Comparison of ENCODE assay signal across 8 cellular contexts in genomic region chr5:150357326-150358260, GRCh38.
DNase-seq lines count a peak whose midpoint lies in the region; ATAC-seq and TF ChIP-seq lines count a peak whose summit lies in the region.

TSS of gene TCOF1 (plus strand) at chr5:150357697. CDS start at chr5:150357747, 50 bp downstream.

- ATAC-seq in GM19035 (IDR thresholded peaks at IDR 0.05; ENCODE audit: unreplicated experiment) = peak; percentile 91
- peak; percentile 93 for ATAC-seq in HG03354 (IDR thresholded peaks at IDR 0.05; ENCODE audit: poor library complexity, severe bottlenecking, unreplicated experiment)
- peak; percentile 97 to 98 for ATAC-seq in activated CD4-positive, CD25-positive, alpha-beta regulatory T cell treated with anti-CD3 and anti-CD28 coated beads, Interleukin-2, amount 50 U/mL, for 24 hours

- DNase-seq in AG09319 (ENCODE audit: extremely low read depth, low read depth) (peak; percentile 73), NCI-H446 treated with DMSO at 0.1 percent for 48 hours (lab: John Stamatoyannopoulos, UW) (peak; percentile 87), cerebellar cortex (ENCODE audit: low spot score) (peak; percentile 97), islet precursor cell (peak; percentile 98)
- peak; percentile 95 to 97 for DNase-seq in stimulated activated CD4-positive, alpha-beta T cell treated with anti-CD3 and anti-CD28 coated beads, Interleukin-15, amount 100 ng/mL, for 1 hour (ENCODE audit: low read depth in 1 of 2, low spot score in 1 of 2)

- no peak for TF ChIP-seq CTCF in AG09319 (IDR thresholded peaks at IDR 0.05; ENCODE audit: low read depth, low read length)

Comparison
In these comparisons a context has a peak if more than half of its experiments do, and no peak if none do; other contexts are left out.
1. Peak in every context shown above with its lines: DNase-seq and ATAC-seq.